ENCODE assay signal across 1 cellular context in the genomic region with DNA sequence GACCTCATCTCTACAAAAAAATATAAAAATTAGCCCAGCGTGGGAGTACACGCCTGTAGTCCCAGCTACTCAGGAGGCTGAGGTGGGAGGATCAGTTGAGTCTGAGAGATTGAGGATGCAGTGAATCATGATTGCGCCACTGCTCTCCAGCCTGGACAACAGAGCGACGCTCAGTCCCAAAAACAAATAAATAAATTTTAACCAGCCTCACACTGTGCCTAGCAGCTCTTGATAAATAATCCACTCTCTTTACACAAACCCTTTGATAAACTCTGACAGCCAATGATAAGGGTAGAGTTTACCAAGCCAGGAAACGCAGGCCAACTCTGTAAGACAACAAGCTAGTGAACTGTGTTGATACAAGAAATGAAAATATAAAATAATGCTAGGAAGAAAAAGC.
A peak's percentile ranks its signal among the peaks of the same experiment; 100 is the strongest.
TF ChIP-seq lines count a peak whose summit lies in the region.

No MANE protein-coding gene starts in this region.

TF ChIP-seq in liver, 16 proteins besides CTCF, POLR2A, EP300 and RAD21 (continued from another document):
- TF ChIP-seq, protein P1, sequence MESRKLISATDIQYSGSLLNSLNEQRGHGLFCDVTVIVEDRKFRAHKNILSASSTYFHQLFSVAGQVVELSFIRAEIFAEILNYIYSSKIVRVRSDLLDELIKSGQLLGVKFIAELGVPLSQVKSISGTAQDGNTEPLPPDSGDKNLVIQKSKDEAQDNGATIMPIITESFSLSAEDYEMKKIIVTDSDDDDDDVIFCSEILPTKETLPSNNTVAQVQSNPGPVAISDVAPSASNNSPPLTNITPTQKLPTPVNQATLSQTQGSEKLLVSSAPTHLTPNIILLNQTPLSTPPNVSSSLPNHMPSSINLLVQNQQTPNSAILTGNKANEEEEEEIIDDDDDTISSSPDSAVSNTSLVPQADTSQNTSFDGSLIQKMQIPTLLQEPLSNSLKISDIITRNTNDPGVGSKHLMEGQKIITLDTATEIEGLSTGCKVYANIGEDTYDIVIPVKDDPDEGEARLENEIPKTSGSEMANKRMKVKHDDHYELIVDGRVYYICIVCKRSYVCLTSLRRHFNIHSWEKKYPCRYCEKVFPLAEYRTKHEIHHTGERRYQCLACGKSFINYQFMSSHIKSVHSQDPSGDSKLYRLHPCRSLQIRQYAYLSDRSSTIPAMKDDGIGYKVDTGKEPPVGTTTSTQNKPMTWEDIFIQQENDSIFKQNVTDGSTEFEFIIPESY (IDR thresholded peaks at IDR 0.05), result peak; percentile 58
- TF ChIP-seq, protein P2, sequence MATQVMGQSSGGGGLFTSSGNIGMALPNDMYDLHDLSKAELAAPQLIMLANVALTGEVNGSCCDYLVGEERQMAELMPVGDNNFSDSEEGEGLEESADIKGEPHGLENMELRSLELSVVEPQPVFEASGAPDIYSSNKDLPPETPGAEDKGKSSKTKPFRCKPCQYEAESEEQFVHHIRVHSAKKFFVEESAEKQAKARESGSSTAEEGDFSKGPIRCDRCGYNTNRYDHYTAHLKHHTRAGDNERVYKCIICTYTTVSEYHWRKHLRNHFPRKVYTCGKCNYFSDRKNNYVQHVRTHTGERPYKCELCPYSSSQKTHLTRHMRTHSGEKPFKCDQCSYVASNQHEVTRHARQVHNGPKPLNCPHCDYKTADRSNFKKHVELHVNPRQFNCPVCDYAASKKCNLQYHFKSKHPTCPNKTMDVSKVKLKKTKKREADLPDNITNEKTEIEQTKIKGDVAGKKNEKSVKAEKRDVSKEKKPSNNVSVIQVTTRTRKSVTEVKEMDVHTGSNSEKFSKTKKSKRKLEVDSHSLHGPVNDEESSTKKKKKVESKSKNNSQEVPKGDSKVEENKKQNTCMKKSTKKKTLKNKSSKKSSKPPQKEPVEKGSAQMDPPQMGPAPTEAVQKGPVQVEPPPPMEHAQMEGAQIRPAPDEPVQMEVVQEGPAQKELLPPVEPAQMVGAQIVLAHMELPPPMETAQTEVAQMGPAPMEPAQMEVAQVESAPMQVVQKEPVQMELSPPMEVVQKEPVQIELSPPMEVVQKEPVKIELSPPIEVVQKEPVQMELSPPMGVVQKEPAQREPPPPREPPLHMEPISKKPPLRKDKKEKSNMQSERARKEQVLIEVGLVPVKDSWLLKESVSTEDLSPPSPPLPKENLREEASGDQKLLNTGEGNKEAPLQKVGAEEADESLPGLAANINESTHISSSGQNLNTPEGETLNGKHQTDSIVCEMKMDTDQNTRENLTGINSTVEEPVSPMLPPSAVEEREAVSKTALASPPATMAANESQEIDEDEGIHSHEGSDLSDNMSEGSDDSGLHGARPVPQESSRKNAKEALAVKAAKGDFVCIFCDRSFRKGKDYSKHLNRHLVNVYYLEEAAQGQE (IDR thresholded peaks at IDR 0.05), result peak; percentile 30
- TF ChIP-seq, protein P3, sequence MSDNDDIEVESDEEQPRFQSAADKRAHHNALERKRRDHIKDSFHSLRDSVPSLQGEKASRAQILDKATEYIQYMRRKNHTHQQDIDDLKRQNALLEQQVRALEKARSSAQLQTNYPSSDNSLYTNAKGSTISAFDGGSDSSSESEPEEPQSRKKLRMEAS (IDR thresholded peaks at IDR 0.05), result peak; percentile 26
- TF ChIP-seq HNF4A (conservative IDR thresholded peaks at IDR 0.05) (peak; percentile 58 to 66), GABPA (IDR thresholded peaks at IDR 0.05 in 1 of 2, conservative IDR thresholded peaks at IDR 0.05 in 1 of 2) (peak in 1 of 2 donors; percentile 46), SP1 (IDR thresholded peaks at IDR 0.05) (peak; percentile 88), FOXA2 (IDR thresholded peaks at IDR 0.05) (peak; percentile 79), RXRA (IDR thresholded peaks at IDR 0.05) (peak; percentile 81 to 87), EGR1 (IDR thresholded peaks at IDR 0.05; ENCODE audit: low read depth in 2 of 2) (peak in 1 of 2 donors; percentile 55), HNF4G (IDR thresholded peaks at IDR 0.05) (no peak), FOXA1 (IDR thresholded peaks at IDR 0.05) (peak; percentile 74), JUND (IDR thresholded peaks at IDR 0.05) (peak; percentile 49 to 78), NR2F2 (IDR thresholded peaks at IDR 0.05) (peak; percentile 61)
TF ChIP-seq in liver: peak in this region for 13.
